19 cellular contexts compared by ENCODE assay signal in the genomic region with DNA sequence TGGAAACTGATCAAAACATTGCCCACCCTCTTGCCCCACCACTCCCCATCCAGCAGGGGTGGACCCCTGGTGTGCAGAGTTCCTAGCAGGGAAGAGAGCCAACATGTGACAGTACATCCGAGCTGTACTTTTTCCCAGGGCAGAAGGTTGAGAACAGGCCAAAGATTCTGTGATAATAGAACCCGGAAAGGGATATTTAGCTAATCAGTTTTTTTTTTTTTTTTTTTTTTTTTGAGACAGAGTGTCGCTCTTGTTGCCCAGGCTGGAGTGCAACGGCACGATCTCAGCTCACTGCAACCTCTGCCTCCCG. TPM values are rescaled to one million over a fixed set of nuclear protein-coding genes. Genes with fewer than 3 reads are reported as not detected.
DNase-seq lines count a peak whose midpoint lies in the region; ATAC-seq, FAIRE-seq and TF ChIP-seq lines count a peak whose summit lies in the region.
"Had no signal": no experiment of that assay in that cellular context is flagged by ENCODE, and none has a peak within 500 bp of the region (broad histone marks: within the 10 kb centered on the region; RNA-seq: fewer than 3 reads in every experiment).

No MANE protein-coding gene starts in this region.

- H3K4me1 Mint-ChIP-seq in CD8-positive, alpha-beta T cell (ENCODE audit: low read depth) = peaks cover 3% of the 10 kb centered on the region
- H3K4me1 Mint-ChIP-seq: activated CD4-positive, alpha-beta T cell treated with anti-CD3 and anti-CD28 coated beads, Interleukin-2, amount 10 ng/mL, durations not matched to agents 7 days and 5 days had no signal

- POLR2A ChIA-PET in CD8-positive, alpha-beta T cell (lab: Charles Lee) = interaction anchor here (0.7 kb wide), 1 partner anchor 9 kb away, joined by 3 read pairs; a partner anchor contains a TSS

- no peak overlapping the region for H3K4me3 ChIP-seq in CD8-positive, alpha-beta T cell (ENCODE audit: low read depth, low read length)
- no peak overlapping the region for H3K4me3 ChIP-seq in SK-N-MC
- H3K4me3 ChIP-seq in pancreas = no peak overlapping the region
- H3K4me3 ChIP-seq: MG63, psoas muscle had no signal

- H3K9ac ChIP-seq in SK-N-MC (ENCODE audit: insufficient read length) = no peak overlapping the region

- no peak overlapping the region for H3K27ac ChIP-seq in CD8-positive, alpha-beta T cell (ENCODE audit: low read depth, low read length)
- peak overlapping the region; percentile 67 for H3K27ac ChIP-seq in SK-N-MC
- peak overlapping the region in 2 of 4 donors; percentile 34 to 63 for H3K27ac ChIP-seq in pancreas
- H3K27ac ChIP-seq: epithelial cell of prostate, psoas muscle had no signal

- H3K27ac Mint-ChIP-seq in CD8-positive, alpha-beta T cell = peak overlapping the region; percentile 64

- H3K4me3 Mint-ChIP-seq in CD8-positive, alpha-beta T cell = no peak overlapping the region
- H3K4me3 Mint-ChIP-seq: activated CD4-positive, alpha-beta T cell treated with anti-CD3 and anti-CD28 coated beads, Interleukin-2, amount 10 ng/mL, durations not matched to agents 7 days and 5 days had no signal

- CTCF ChIA-PET in CD8-positive, alpha-beta T cell (lab: Charles Lee) = no interaction called here

- no peaks in the 10 kb centered on the region for H3K4me1 ChIP-seq in CD8-positive, alpha-beta T cell (ENCODE audit: insufficient read depth, low read length)
- peaks cover 0 to 12% (median 5%) of the 10 kb centered on the region in 3 donors for H3K4me1 ChIP-seq in pancreas
- H3K4me1 ChIP-seq: psoas muscle had no signal

- H3K36me3 Mint-ChIP-seq in CD8-positive, alpha-beta T cell = peaks cover 19% of the 10 kb centered on the region

- H3K36me3 ChIP-seq in CD8-positive, alpha-beta T cell (ENCODE audit: insufficient read depth, low read length) = peaks cover 4% of the 10 kb centered on the region
- H3K36me3 ChIP-seq in SK-N-MC (ENCODE audit: insufficient read depth, low read length) = peaks cover 10% of the 10 kb centered on the region; the same call in 1 of the 2 replicates
- no peaks in the 10 kb centered on the region for H3K36me3 ChIP-seq in pancreas

- no peak for FAIRE-seq in pancreas (lab: Jason Lieb, UNC)
- FAIRE-seq: H54, keratinocyte had no signal

- intact Hi-C loops in CD8-positive, alpha-beta T cell (cut with DNase I, micrococcal nuclease) = no loop called here
- intact Hi-C loops in pancreas (cut with DNase I) = no loop called here

- WGBS in pancreas, 2 donors = 12 to 21% methylated on average over 6 of the region's 6 CpGs

- ATAC-seq in CD8-positive, alpha-beta T cell = no peak
- ATAC-seq in esophagus mucosa = peak; percentile 4
- ATAC-seq in pancreas = peak; percentile 49 to 67 (median 62)
- ATAC-seq in GM21390 (IDR thresholded peaks at IDR 0.05; ENCODE audit: unreplicated experiment) = no peak
- ATAC-seq in GM19467 (IDR thresholded peaks at IDR 0.05; ENCODE audit: unreplicated experiment) = no peak

- H3K9me3 Mint-ChIP-seq in CD8-positive, alpha-beta T cell = no peaks in the 10 kb centered on the region
- H3K9me3 Mint-ChIP-seq: activated CD4-positive, alpha-beta T cell treated with anti-CD3 and anti-CD28 coated beads, Interleukin-2, amount 10 ng/mL, durations not matched to agents 7 days and 5 days had no signal

- no peaks in the 10 kb centered on the region for H3K9me3 ChIP-seq in CD8-positive, alpha-beta T cell (ENCODE audit: low read length)
- H3K9me3 ChIP-seq in SK-N-MC (ENCODE audit: low read depth, low read length) = no peaks in the 10 kb centered on the region
- H3K9me3 ChIP-seq in pancreas = no peaks in the 10 kb centered on the region
- H3K9me3 ChIP-seq: MG63, psoas muscle had no signal

- no peak for DNase-seq in CD8-positive, alpha-beta T cell
- DNase-seq in SK-N-MC (ENCODE audit: low read depth, low spot score) (no peak), pancreas (peak in 1 of 6 donors; percentile 30), T1000 (lab: John Stamatoyannopoulos, UW) (no peak)
- DNase-seq in activated CD4-positive, alpha-beta T cell treated with anti-CD3 and anti-CD28 coated beads, Interleukin-2, amount 50 U/mL, for 4 hours = no peak
- DNase-seq: activated CD4-positive, alpha-beta T cell treated with anti-CD3 and anti-CD28 coated beads, Interleukin-2, amount 10 ng/mL, durations not matched to agents 7 days and 5 days; activated T-cell treated with anti-CD3 and anti-CD28 coated beads, Interleukin-2, amount 50 U/mL, for 48 hours; glutamatergic neuron; MG63; NCI-H2029; psoas muscle; RPMI8226; trophoblast cell had no signal

- no peaks in the 10 kb centered on the region for H3K27me3 ChIP-seq in CD8-positive, alpha-beta T cell (ENCODE audit: insufficient read depth, low read length)
- H3K27me3 ChIP-seq in pancreas = no peaks in the 10 kb centered on the region
- H3K27me3 ChIP-seq: MG63 had no signal

- no peak for TF ChIP-seq CTCF in CD8-positive, alpha-beta T cell (IDR thresholded peaks at IDR 0.05)
- no peak for TF ChIP-seq CTCF in pancreas (IDR thresholded peaks at IDR 0.05)

- no peaks in the 10 kb centered on the region for H3K27me3 Mint-ChIP-seq in CD8-positive, alpha-beta T cell (ENCODE audit: low read depth)
- H3K27me3 Mint-ChIP-seq: activated CD4-positive, alpha-beta T cell treated with anti-CD3 and anti-CD28 coated beads, Interleukin-2, amount 10 ng/mL, durations not matched to agents 7 days and 5 days had no signal

RNA-seq across cellular contexts. Expression of a gene that starts 8.7 kb away (rescaled TPM):
- 1 to 10 TPM; 3.6 to 4.9 TPM for total RNA-seq in CD8-positive, alpha-beta T cell
- total RNA-seq in esophagus mucosa (16.4 TPM), pancreas (10 to 100 TPM in 2 of 6 donors, 1 to 10 TPM in 4; 5.5 to 24.4 (median 7.5) TPM)
- 10 to 100 TPM; 27.2 to 42.9 TPM for polyA plus RNA-seq in pancreas

RNA-seq across cellular contexts. Expression of a gene that starts 10.8 kb away (rescaled TPM):
- total RNA-seq in CD8-positive, alpha-beta T cell = 10 to 100 TPM; 30.2 to 33.3 TPM
- total RNA-seq in esophagus mucosa (31.0 TPM), pancreas (10 to 100 TPM; 17.3 to 34.8 (median 28.3) TPM)
- polyA plus RNA-seq in pancreas = 10 to 100 TPM; 17.8 to 30.4 TPM

RNA-seq across cellular contexts. Expression of a gene that starts 34.4 kb away (rescaled TPM):
- 10 to 100 TPM; 92.0 to 99.5 TPM for total RNA-seq in CD8-positive, alpha-beta T cell
- total RNA-seq in esophagus mucosa (38.6 TPM), pancreas (10 to 100 TPM; 34.4 to 66.0 (median 44.7) TPM)
- 100 to 1,000 TPM; 213 to 289 TPM for polyA plus RNA-seq in pancreas

RNA-seq across cellular contexts. Expression of a gene that starts 34.5 kb away (rescaled TPM):
- 10 to 100 TPM; 13.1 to 14.7 TPM for total RNA-seq in CD8-positive, alpha-beta T cell
- total RNA-seq in esophagus mucosa = 23.5 TPM
- total RNA-seq in pancreas = 10 to 100 TPM in 2 of 6 donors, 1 to 10 TPM in 4; 6.0 to 12.0 (median 9.6) TPM
- polyA plus RNA-seq in pancreas = 10 to 100 TPM; 16.2 to 16.5 TPM

RNA-seq across cellular contexts. Expression of a gene that starts 40.3 kb away (rescaled TPM):
- total RNA-seq in CD8-positive, alpha-beta T cell = 10 to 100 TPM; 26.2 to 28.9 TPM
- total RNA-seq in esophagus mucosa (11.7 TPM), pancreas (10 to 100 TPM in 3 of 6 donors, 1 to 10 TPM in 3; 8.3 to 17.7 (median 9.5) TPM)
- polyA plus RNA-seq in pancreas = 10 to 100 TPM; 14.0 to 18.9 TPM

Comparison
In these comparisons a context has a peak if more than half of its experiments do, and no peak if none do; other contexts are left out.
1. ATAC-seq: peak in esophagus mucosa (single experiment) and pancreas (4 of 4); none in CD8-positive, alpha-beta T cell (single experiment), GM21390 (single experiment) and GM19467 (single experiment).